Comparison of ENCODE assay signal across 1 cellular context in genomic region chr17:61809816-61810392, GRCh38.
TF ChIP-seq lines count a peak whose summit lies in the region.

No MANE protein-coding gene starts in this region.

TF ChIP-seq in HepG2, 621 proteins besides CTCF, POLR2A, EP300 and RAD21 (continued from another document):
- TF ChIP-seq HMGXB4 (CRISPR knock-in tag; IDR thresholded peaks at IDR 0.05; ENCODE audit: borderline replicate concordance in 1 of 2, low read depth in 1 of 2) (no peak), CEBPB (IDR thresholded peaks at IDR 0.05; ENCODE audit: borderline replicate concordance, low read depth, low read length) (peak; percentile 70), TFAP4 (IDR thresholded peaks at IDR 0.05; ENCODE audit: borderline replicate concordance, low read depth) (peak; percentile 36; the same call in 1 of the 2 replicates)
